In the genomic region with DNA sequence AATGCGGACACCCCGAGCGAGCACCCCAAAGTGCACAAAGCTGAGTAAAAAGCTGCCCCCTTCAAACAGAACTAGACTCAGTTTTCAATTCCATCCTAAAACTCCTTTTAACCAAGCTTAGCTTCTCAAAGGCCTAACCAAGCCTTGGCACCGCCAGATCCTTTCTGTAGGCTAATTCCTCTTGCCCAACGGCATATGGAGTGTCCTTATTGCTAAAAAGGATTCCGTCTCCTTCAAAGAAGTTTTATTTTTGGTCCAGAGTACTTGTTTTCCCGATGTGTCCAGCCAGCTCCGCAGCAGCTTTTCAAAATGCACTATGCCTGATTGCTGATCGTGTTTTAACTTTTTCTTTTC, we compare ENCODE assay signal across 8 cellular contexts. TPM values are rescaled to one million over a fixed set of nuclear protein-coding genes. Genes with fewer than 3 reads are reported as not detected.
DNase-seq lines count a peak whose midpoint lies in the region; ATAC-seq and TF ChIP-seq lines count a peak whose summit lies in the region.

No MANE protein-coding gene starts in this region.

- peaks cover 0 to 85% (median 54%) of the 10 kb centered on the region in 4 donors for H3K4me1 ChIP-seq in tibial nerve

- no peak for TF ChIP-seq CTCF in astrocyte of the spinal cord (IDR thresholded peaks at IDR 0.05; ENCODE audit: low read depth, low read length)
- no peak for TF ChIP-seq CTCF in tibial nerve (IDR thresholded peaks at IDR 0.05)

- TF ChIP-seq POLR2A in tibial nerve (IDR thresholded peaks at IDR 0.05): no peak

- H3K4me3 Mint-ChIP-seq in activated T-cell treated with anti-CD3 and anti-CD28 coated beads, Interleukin-2, amount 50 U/mL, for 72 hours: peak overlapping the region; percentile 93 to 97
- peak overlapping the region; percentile 80 for H3K4me3 Mint-ChIP-seq in memory B cell

- no peak for ATAC-seq in activated T-cell treated with anti-CD3 and anti-CD28 coated beads, Interleukin-2, amount 50 U/mL, for 72 hours (replicated peaks in 1 of 2)
- no peak for ATAC-seq in memory B cell (ENCODE audit: low read depth)
- ATAC-seq in GM21723 (IDR thresholded peaks at IDR 0.05; ENCODE audit: unreplicated experiment): no peak
- no peak for ATAC-seq in HG03280 (IDR thresholded peaks at IDR 0.05; ENCODE audit: unreplicated experiment)

- no peak for TF ChIP-seq EP300 in tibial nerve (IDR thresholded peaks at IDR 0.05)

- no peaks in the 10 kb centered on the region for H3K9me3 Mint-ChIP-seq in activated T-cell treated with anti-CD3 and anti-CD28 coated beads, Interleukin-2, amount 50 U/mL, for 72 hours
- H3K9me3 Mint-ChIP-seq in memory B cell: no peaks in the 10 kb centered on the region

- H3K27me3 ChIP-seq in tibial nerve: no peaks in the 10 kb centered on the region

- 18 to 19% methylated on average over 9 of the region's 9 CpGs for WGBS in tibial nerve, 2 donors

- DNase-seq in activated T-cell treated with anti-CD3 and anti-CD28 coated beads, Interleukin-2, amount 50 U/mL, for 72 hours: no peak
- no peak for DNase-seq in activated T-cell treated with anti-CD3 and anti-CD28 coated beads, Interleukin-2, amount 50 U/mL, for 1 hour
- peak; percentile 53 for DNase-seq in astrocyte of the spinal cord (ENCODE audit: low read depth, low spot score)
- DNase-seq in memory B cell (ENCODE audit: low spot score in 2 of 2): no peak
- DNase-seq in tibial nerve (ENCODE audit: low spot score in 2 of 2): no peak
- no peak for DNase-seq in COLO829 (ENCODE audit: low spot score)

- H3K4me1 Mint-ChIP-seq in activated T-cell treated with anti-CD3 and anti-CD28 coated beads, Interleukin-2, amount 50 U/mL, for 72 hours (ENCODE audit: low read depth): peaks cover 58% of the 10 kb centered on the region
- peaks cover 49% of the 10 kb centered on the region for H3K4me1 Mint-ChIP-seq in memory B cell

- H3K36me3 ChIP-seq in tibial nerve: peaks cover 0 to 9% (median 0%) of the 10 kb centered on the region in 3 donors

- H3K27ac ChIP-seq in tibial nerve: peak overlapping the region; percentile 96 to 98 (median 98)

- H3K27me3 Mint-ChIP-seq in activated T-cell treated with anti-CD3 and anti-CD28 coated beads, Interleukin-2, amount 50 U/mL, for 72 hours (ENCODE audit: low read depth): no peaks in the 10 kb centered on the region
- no peaks in the 10 kb centered on the region for H3K27me3 Mint-ChIP-seq in memory B cell

- in situ Hi-C loops in astrocyte of the spinal cord (cut with HindIII; ENCODE audit: low sequenced_read_pairs): loop anchor here (25.0 kb wide), 1 partner anchor 272 kb away; no protein-coding TSS in a partner anchor

- H3K27ac Mint-ChIP-seq in activated T-cell treated with anti-CD3 and anti-CD28 coated beads, Interleukin-2, amount 50 U/mL, for 72 hours: peak overlapping the region; percentile 87
- peak overlapping the region; percentile 93 for H3K27ac Mint-ChIP-seq in memory B cell

- no peaks in the 10 kb centered on the region for H3K9me3 ChIP-seq in tibial nerve

- H3K4me3 ChIP-seq in astrocyte of the spinal cord (ENCODE audit: low read depth, low read length) (peak overlapping the region; percentile 83), tibial nerve (peak overlapping the region in 3 of 4 donors; percentile 8 to 89 (median 67))

- peaks cover 44 to 49% of the 10 kb centered on the region in 2 donors for H3K36me3 Mint-ChIP-seq in activated T-cell treated with anti-CD3 and anti-CD28 coated beads, Interleukin-2, amount 50 U/mL, for 72 hours (ENCODE audit: insufficient read depth in 2 of 2)
- peaks cover 15% of the 10 kb centered on the region for H3K36me3 Mint-ChIP-seq in memory B cell

RNA-seq across cellular contexts. Expression of a gene that starts 5.3 kb away (rescaled TPM):
- 100 to 1,000 TPM; 303 to 440 TPM for total RNA-seq in activated T-cell treated with anti-CD3 and anti-CD28 coated beads, Interleukin-2, amount 50 U/mL, for 72 hours
- 10 to 100 TPM; 44.1 to 61.4 (median 53.7) TPM for total RNA-seq in tibial nerve

Comparison
In these comparisons a context has a peak if more than half of its experiments do, and no peak if none do; other contexts are left out.
1. RNA of a gene that starts 5.3 kb away (total RNA-seq): 303 to 440 TPM in activated T-cell treated with anti-CD3 and anti-CD28 coated beads, Interleukin-2, amount 50 U/mL, for 72 hours; 44.1 to 61.4 TPM in tibial nerve; every median in the first group is over 4 times any median in the second.